9 cellular contexts compared by ENCODE assay signal in genomic region chr12:106987846-106988245, GRCh38. TPM values are rescaled to one million over a fixed set of nuclear protein-coding genes. Genes with fewer than 3 reads are reported as not detected.
A peak's percentile ranks its signal among the peaks of the same experiment; 100 is the strongest.
DNase-seq lines count a peak whose midpoint lies in the region; ATAC-seq and TF ChIP-seq lines count a peak whose summit lies in the region.
"Had no signal": no experiment of that assay in that cellular context is flagged by ENCODE, and none has a peak within 500 bp of the region (broad histone marks: within the 10 kb centered on the region; RNA-seq: fewer than 3 reads in every experiment).

No MANE protein-coding gene starts in this region.

- no peak overlapping the region for H3K9ac ChIP-seq in BLaER1

- H3K4me2 ChIP-seq in BLaER1, result peak overlapping the region; percentile 79

- POLR2A ChIA-PET in HEK293 (lab: Yijun Ruan, JAX) (interaction anchor here (0.6 to 2.0 kb wide), 4 partner anchors 16 to 46 kb away, joined by 3 to 34 read pairs (median 5); partner anchors contain the start of gene TMEM263), MCF 10A (lab: Yijun Ruan, JAX) (interaction anchor here (0.8 to 2.3 kb wide), 7 partner anchors 10 to 576 kb away, joined by 3 to 24 read pairs (median 8); partner anchors contain the start of gene TMEM263)

- H3K27ac ChIP-seq in BLaER1 (no peak overlapping the region), HEK293 (ENCODE audit: extremely low read depth, low read depth, low read length) (no peak overlapping the region)

- H3K4me1 ChIP-seq in BLaER1 (peaks cover 23% of the 10 kb centered on the region), HEK293 (ENCODE audit: control insufficient read depth, insufficient read depth, low read length) (no peaks in the 10 kb centered on the region)

- intact Hi-C loops in MCF 10A (cut with micrococcal nuclease) (loop anchor here (1.0 to 2.0 kb wide), 2 partner anchors 91 to 105 kb away; partner anchors contain the start of gene CRY1), natural killer cell (cut with micrococcal nuclease) (loop anchor here (10.0 kb wide), 1 partner anchor 107 kb away; the partner anchor contains the start of gene CRY1)

- H3K36me3 ChIP-seq in BLaER1 (peaks cover 14% of the 10 kb centered on the region), HEK293 (ENCODE audit: control insufficient read depth in 2 of 2, insufficient read depth in 1 of 2, low read length in 2 of 2) (peaks cover 11 to 27% of the 10 kb centered on the region in 2 experiments)

- H3K27ac Mint-ChIP-seq in MCF 10A (ENCODE audit: low read depth, unreplicated experiment) (peak overlapping the region; percentile 92), natural killer cell (peak overlapping the region; percentile 92 to 97)

- TF ChIP-seq CTCF in HEK293 (tag by site-specific recombination; IDR thresholded peaks at IDR 0.05) (no peak), MCF 10A (IDR thresholded peaks at IDR 0.05; ENCODE audit: unreplicated experiment) (no peak), natural killer cell (IDR thresholded peaks at IDR 0.05) (no peak), foreskin fibroblast (IDR thresholded peaks at IDR 0.05; ENCODE audit: low read depth, low read length) (no peak)

- peaks cover 25% of the 10 kb centered on the region for H3K4me1 Mint-ChIP-seq in MCF 10A (ENCODE audit: insufficient read depth, unreplicated experiment)
- H3K4me1 Mint-ChIP-seq in natural killer cell, result peaks cover 24 to 50% of the 10 kb centered on the region in 2 donors

- H3K4me3 ChIP-seq in BLaER1 (no peak overlapping the region), HEK293 (ENCODE audit: low read depth, low read length) (no peak overlapping the region), foreskin fibroblast (ENCODE audit: low read depth in 1 of 2, low read length in 2 of 2) (no peak overlapping the region)

- H3K36me3 Mint-ChIP-seq in MCF 10A (ENCODE audit: insufficient read depth, unreplicated experiment), result peaks cover 38% of the 10 kb centered on the region
- no peaks in the 10 kb centered on the region for H3K36me3 Mint-ChIP-seq in natural killer cell

- no TSS peak for BruUV-seq in MCF 10A (replicated peaks; lab: Mats Ljungman, UMichigan)

- no peaks in the 10 kb centered on the region for H4K20me1 ChIP-seq in BLaER1

- no peaks in the 10 kb centered on the region for H3K27me3 ChIP-seq in BLaER1

- no peak for ATAC-seq in natural killer cell
- ATAC-seq in GM21390 (IDR thresholded peaks at IDR 0.05; ENCODE audit: unreplicated experiment), result no peak

- CTCF ChIA-PET in HEK293 (lab: Yijun Ruan, JAX) (interaction anchor here (1.6 kb wide), 1 partner anchor 10 kb away, joined by 5 read pairs; no protein-coding TSS in a partner anchor), MCF 10A (lab: Yijun Ruan, JAX) (interaction anchor here (0.6 to 1.1 kb wide), 4 partner anchors 11 to 524 kb away, joined by 3 read pairs; no protein-coding TSS in a partner anchor)

- H3K9me3 Mint-ChIP-seq in MCF 10A (ENCODE audit: unreplicated experiment) (no peaks in the 10 kb centered on the region), natural killer cell (no peaks in the 10 kb centered on the region)

- no peaks in the 10 kb centered on the region for H3K27me3 Mint-ChIP-seq in MCF 10A (ENCODE audit: insufficient read depth, unreplicated experiment)
- H3K27me3 Mint-ChIP-seq in natural killer cell (ENCODE audit: low read depth in 2 of 2), result no peaks in the 10 kb centered on the region

- peak overlapping the region; percentile 97 for H3K4me3 Mint-ChIP-seq in MCF 10A (ENCODE audit: unreplicated experiment)
- peak overlapping the region; percentile 96 for H3K4me3 Mint-ChIP-seq in natural killer cell

- DNase-seq in MCF 10A (ENCODE audit: unreplicated experiment) (no peak), natural killer cell (no peak), foreskin fibroblast (no peak), HK-2 (ENCODE audit: unreplicated experiment) (no peak), cerebellar nuclear complex (lab: John Stamatoyannopoulos, UW) (no peak)
- DNase-seq: GF-D8 had no signal

- H3K9me3 ChIP-seq in BLaER1 (no peaks in the 10 kb centered on the region), HEK293 (ENCODE audit: control insufficient read depth, insufficient read depth, low read depth, low read length) (no peaks in the 10 kb centered on the region)

TF ChIP-seq in HEK293, 187 proteins besides CTCF, POLR2A, EP300 and RAD21:
- TF ChIP-seq ZSCAN23 (tag by site-specific recombination; IDR thresholded peaks at IDR 0.05), result no peak
- no peak for TF ChIP-seq TCF7L2 (IDR thresholded peaks at IDR 0.05; ENCODE audit: borderline replicate concordance, low read depth, low read length)
- TF ChIP-seq ZNF501 (tag by site-specific recombination; IDR thresholded peaks at IDR 0.05), result no peak
- TF ChIP-seq ZNF785 (tag by site-specific recombination; IDR thresholded peaks at IDR 0.05), result no peak
- TF ChIP-seq ZNF626 (tag by site-specific recombination; IDR thresholded peaks at IDR 0.05), result no peak
- peak; percentile 72 for TF ChIP-seq ZIC2 (tag by site-specific recombination; IDR thresholded peaks at IDR 0.05)

RNA-seq across cellular contexts. Expression of gene MTERF2, which starts 0.9 kb away (rescaled TPM):
- 7.6 and 9.3 TPM in 2 replicates for total RNA-seq in MCF 10A (2022)
- total RNA-seq in natural killer cell, result 10 to 100 TPM; 12.5 to 24.0 (median 15.1) TPM

RNA-seq across cellular contexts. Expression of gene TMEM263, which starts 32.1 kb away (rescaled TPM):
- total RNA-seq in MCF 10A (2022) (60.1 and 68.4 TPM in 2 replicates), natural killer cell (10 to 100 TPM; 24.1 to 37.5 (median 34.4) TPM)
